ENCODE assay signal across 1 cellular context in the genomic region with DNA sequence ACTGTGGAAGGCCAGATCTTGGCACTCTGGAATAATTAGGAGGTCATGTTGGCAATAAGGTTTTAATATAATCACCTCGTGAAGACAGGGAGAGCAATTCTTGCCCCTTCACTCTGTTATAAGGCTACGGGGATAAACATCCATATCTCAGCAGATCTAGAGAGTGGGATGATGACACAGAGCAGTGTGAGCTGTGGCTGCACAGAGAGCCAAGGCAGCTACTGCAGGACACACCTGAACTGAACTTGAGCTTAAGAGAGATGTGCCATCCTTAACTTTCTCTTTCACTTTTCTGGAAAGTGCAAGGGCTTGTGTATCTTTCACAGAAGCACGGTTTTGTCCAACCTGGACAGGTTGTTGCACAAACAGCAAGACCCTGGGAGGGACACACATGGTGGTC.
TF ChIP-seq lines count a peak whose summit lies in the region.

No MANE protein-coding gene starts in this region.

TF ChIP-seq in HepG2, 621 proteins besides CTCF, POLR2A, EP300 and RAD21:
- TF ChIP-seq, protein P1, sequence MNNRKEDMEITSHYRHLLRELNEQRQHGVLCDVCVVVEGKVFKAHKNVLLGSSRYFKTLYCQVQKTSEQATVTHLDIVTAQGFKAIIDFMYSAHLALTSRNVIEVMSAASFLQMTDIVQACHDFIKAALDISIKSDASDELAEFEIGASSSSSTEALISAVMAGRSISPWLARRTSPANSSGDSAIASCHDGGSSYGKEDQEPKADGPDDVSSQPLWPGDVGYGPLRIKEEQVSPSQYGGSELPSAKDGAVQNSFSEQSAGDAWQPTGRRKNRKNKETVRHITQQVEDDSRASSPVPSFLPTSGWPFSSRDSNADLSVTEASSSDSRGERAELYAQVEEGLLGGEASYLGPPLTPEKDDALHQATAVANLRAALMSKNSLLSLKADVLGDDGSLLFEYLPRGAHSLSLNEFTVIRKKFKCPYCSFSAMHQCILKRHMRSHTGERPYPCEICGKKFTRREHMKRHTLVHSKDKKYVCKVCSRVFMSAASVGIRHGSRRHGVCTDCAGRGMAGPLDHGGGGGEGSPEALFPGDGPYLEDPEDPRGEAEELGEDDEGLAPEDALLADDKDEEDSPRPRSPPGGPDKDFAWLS (CRISPR knock-in tag; IDR thresholded peaks at IDR 0.05; ENCODE audit: borderline replicate concordance), result no peak
- no peak for TF ChIP-seq HNRNPLL (IDR thresholded peaks at IDR 0.05; ENCODE audit: low read depth, low read length, poor library complexity, severe bottlenecking)
- TF ChIP-seq ZFP1 (CRISPR knock-in tag; IDR thresholded peaks at IDR 0.05), result no peak
